Comparison of ENCODE assay signal across 17 cellular contexts in genomic region chr4:163610642-163611041, GRCh38.
DNase-seq lines count a peak whose midpoint lies in the region; ATAC-seq and TF ChIP-seq lines count a peak whose summit lies in the region.
"Had no signal": no experiment of that assay in that cellular context is flagged by ENCODE, and none has a peak within 500 bp of the region (broad histone marks: within the 10 kb centered on the region; RNA-seq: fewer than 3 reads in every experiment).

No MANE protein-coding gene starts in this region.

- no peaks in the 10 kb centered on the region for H3K27me3 Mint-ChIP-seq in stimulated activated naive B cell treated with anti-CD40 and anti-IgM and Interleukin-4, amounts not matched to agents 10 μg/mL and 1 μg/mL and 100 μg/mL, for 72 hours
- H3K27me3 Mint-ChIP-seq: stimulated activated naive CD8-positive, alpha-beta T cell treated with anti-CD3 and anti-CD28 coated beads, Interleukin-15, amount 100 ng/mL, for 72 hours had no signal

- no peaks in the 10 kb centered on the region for H3K36me3 ChIP-seq in right atrium auricular region
- peaks cover 60% of the 10 kb centered on the region for H3K36me3 ChIP-seq in OCI-LY3 (replicated peaks; ENCODE audit: low read depth, low read length)

- H3K27ac ChIP-seq in right atrium auricular region (no peak overlapping the region), OCI-LY3 (ENCODE audit: low read length) (peak overlapping the region; percentile 86)

- no peaks in the 10 kb centered on the region for H3K27me3 ChIP-seq in right atrium auricular region
- no peaks in the 10 kb centered on the region for H3K27me3 ChIP-seq in OCI-LY3 (ENCODE audit: low read depth, low read length)

- DNase-seq in Right ventricle myocardium inferior (ENCODE audit: missing footprints) (no peak), right atrium auricular region (ENCODE audit: low spot score) (no peak), medulla oblongata (ENCODE audit: extremely low spot score) (peak; percentile 49), iPS-NIHi11 (ENCODE audit: low spot score) (no peak), glomerular visceral epithelial cell (ENCODE audit: extremely low spot score) (no peak)
- DNase-seq in stimulated activated naive B cell treated with anti-CD40 and anti-IgM and Interleukin-4, amounts not matched to agents 10 μg/mL and 1 μg/mL and 100 μg/mL, for 72 hours, result no peak
- DNase-seq: activated CD4-positive, alpha-beta T cell treated with anti-CD3 and anti-CD28 coated beads, Interleukin-2, amount 50 U/mL, for 1 hour; activated naive CD4-positive, alpha-beta T cell treated with anti-CD3 and anti-CD28 coated beads for 36 hours; foreskin fibroblast; left cardiac atrium; NCI-H2029; PC-3; stimulated activated CD4-positive, alpha-beta T cell treated with anti-CD3 and anti-CD28 coated beads, Interleukin-15, amount 100 ng/mL, for 24 hours; stimulated activated naive CD8-positive, alpha-beta T cell treated with anti-CD3 and anti-CD28 coated beads, Interleukin-15, amount 100 ng/mL, for 72 hours had no signal

- peak overlapping the region; percentile 90 for H3K27ac Mint-ChIP-seq in stimulated activated naive B cell treated with anti-CD40 and anti-IgM and Interleukin-4, amounts not matched to agents 10 μg/mL and 1 μg/mL and 100 μg/mL, for 72 hours
- H3K27ac Mint-ChIP-seq: activated naive CD4-positive, alpha-beta T cell treated with anti-CD3 and anti-CD28 coated beads for 36 hours; stimulated activated naive CD8-positive, alpha-beta T cell treated with anti-CD3 and anti-CD28 coated beads, Interleukin-15, amount 100 ng/mL, for 72 hours had no signal

- no peaks in the 10 kb centered on the region for H3K36me3 Mint-ChIP-seq in stimulated activated naive B cell treated with anti-CD40 and anti-IgM and Interleukin-4, amounts not matched to agents 10 μg/mL and 1 μg/mL and 100 μg/mL, for 72 hours

- TF ChIP-seq CTCF in right atrium auricular region (IDR thresholded peaks at IDR 0.05) (no peak), OCI-LY3 (IDR thresholded peaks at IDR 0.05; ENCODE audit: low read depth, low read length) (no peak)

- H2AFZ ChIP-seq in OCI-LY3 (ENCODE audit: low read depth, low read length), result no peak overlapping the region

- H3K4me2 ChIP-seq in OCI-LY3 (ENCODE audit: low read length), result peak overlapping the region; percentile 87

- ATAC-seq in Right ventricle myocardium inferior, result peak; percentile 43
- ATAC-seq in stimulated activated naive B cell treated with anti-CD40 and anti-IgM and Interleukin-4, amounts not matched to agents 10 μg/mL and 1 μg/mL and 100 μg/mL, for 72 hours (replicated peaks), result peak; percentile 21 to 23
- no peak for ATAC-seq in HG03439 (IDR thresholded peaks at IDR 0.05; ENCODE audit: unreplicated experiment)
- ATAC-seq: PC-3; SK-N-SH treated with all-trans-retinoic acid at 6 μM for 48 hours; stimulated activated naive CD8-positive, alpha-beta T cell treated with anti-CD3 and anti-CD28 coated beads, Interleukin-15, amount 100 ng/mL, for 72 hours had no signal

- intact Hi-C loops in Right ventricle myocardium inferior (cut with DNase I), result no loop called here

- peak overlapping the region; percentile 87 for H3K9ac ChIP-seq in OCI-LY3 (ENCODE audit: low read length)

- no peaks in the 10 kb centered on the region for H3K9me3 ChIP-seq in right atrium auricular region
- peaks cover 5% of the 10 kb centered on the region; the same call in 1 of the 2 replicates for H3K9me3 ChIP-seq in OCI-LY3 (ENCODE audit: insufficient read depth, low read length)

- peaks cover 0 to 2% of the 10 kb centered on the region in 2 donors for H3K9me3 Mint-ChIP-seq in stimulated activated naive B cell treated with anti-CD40 and anti-IgM and Interleukin-4, amounts not matched to agents 10 μg/mL and 1 μg/mL and 100 μg/mL, for 72 hours
- H3K9me3 Mint-ChIP-seq: activated naive CD4-positive, alpha-beta T cell treated with anti-CD3 and anti-CD28 coated beads for 36 hours; stimulated activated naive CD8-positive, alpha-beta T cell treated with anti-CD3 and anti-CD28 coated beads, Interleukin-15, amount 100 ng/mL, for 72 hours had no signal

- H3K4me1 ChIP-seq in right atrium auricular region (no peaks in the 10 kb centered on the region), OCI-LY3 (ENCODE audit: low read length) (peaks cover 92% of the 10 kb centered on the region)

- H4K20me1 ChIP-seq in OCI-LY3 (ENCODE audit: insufficient read depth, low read length), result peaks cover 3% of the 10 kb centered on the region; the same call in 1 of the 2 replicates

- H3K4me1 Mint-ChIP-seq in stimulated activated naive B cell treated with anti-CD40 and anti-IgM and Interleukin-4, amounts not matched to agents 10 μg/mL and 1 μg/mL and 100 μg/mL, for 72 hours, result peaks cover 61 to 85% of the 10 kb centered on the region in 2 donors

- H3K4me3 Mint-ChIP-seq in stimulated activated naive B cell treated with anti-CD40 and anti-IgM and Interleukin-4, amounts not matched to agents 10 μg/mL and 1 μg/mL and 100 μg/mL, for 72 hours, result peak overlapping the region; percentile 76 to 81
- H3K4me3 Mint-ChIP-seq: activated naive CD4-positive, alpha-beta T cell treated with anti-CD3 and anti-CD28 coated beads for 36 hours; stimulated activated naive CD8-positive, alpha-beta T cell treated with anti-CD3 and anti-CD28 coated beads, Interleukin-15, amount 100 ng/mL, for 72 hours had no signal

- H3K4me3 ChIP-seq in right atrium auricular region, result no peak overlapping the region
- H3K4me3 ChIP-seq in OCI-LY3 (ENCODE audit: low read length), result peak overlapping the region; percentile 74

- peaks cover 69% of the 10 kb centered on the region for H3K79me2 ChIP-seq in OCI-LY3 (ENCODE audit: low read length)
